In the genomic region with DNA sequence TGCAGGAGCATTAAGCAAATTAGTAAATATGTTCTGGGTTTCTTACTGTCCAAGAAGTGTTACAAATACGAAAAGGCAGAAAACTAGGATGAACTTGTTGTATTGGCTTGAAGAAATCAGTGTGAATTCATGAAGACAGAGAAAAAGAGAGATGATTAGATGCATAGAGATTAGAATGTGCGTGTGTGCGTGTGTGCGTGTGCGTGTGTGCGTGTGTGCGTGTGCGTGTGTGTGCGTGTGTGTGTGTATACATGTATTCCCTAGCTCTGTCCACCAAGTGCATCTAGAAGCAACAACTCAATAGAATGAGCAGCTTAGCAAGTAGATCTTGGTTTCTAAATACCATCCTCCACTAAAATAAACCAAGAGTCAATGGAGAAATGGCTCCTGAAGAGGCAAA, we compare ENCODE assay signal across 11 cellular contexts. TPM values are rescaled to one million over a fixed set of nuclear protein-coding genes. Genes with fewer than 3 reads are reported as not detected.
"Had no signal": no experiment of that assay in that cellular context is flagged by ENCODE, and none has a peak within 500 bp of the region (broad histone marks: within the 10 kb centered on the region; RNA-seq: fewer than 3 reads in every experiment).

No MANE protein-coding gene starts in this region.

- H3K9ac ChIP-seq: KMS-11 had no signal

- H3K4me2 ChIP-seq: KMS-11 had no signal

- FAIRE-seq: HepG2, HTR-8/SVneo, K562 had no signal

- H3K27ac ChIP-seq: HL-60, KMS-11 had no signal

- DNase-seq: IMR-90, KBM-7, KG1 had no signal

- H3K4me3 ChIP-seq: K562 had no signal

- ATAC-seq: HepG2, K562 had no signal

RNA-seq across cellular contexts. Expression of gene SMIM23, which starts 41.5 kb away (rescaled TPM):
- total RNA-seq: HepG2, HT-29, HT1080, IMR-90, K562 had no signal
- polyA plus RNA-seq: HepG2, IgD-negative memory B cell, IMR-90, K562 had no signal
